Comparison of ENCODE assay signal across 1 cellular context in the genomic region with DNA sequence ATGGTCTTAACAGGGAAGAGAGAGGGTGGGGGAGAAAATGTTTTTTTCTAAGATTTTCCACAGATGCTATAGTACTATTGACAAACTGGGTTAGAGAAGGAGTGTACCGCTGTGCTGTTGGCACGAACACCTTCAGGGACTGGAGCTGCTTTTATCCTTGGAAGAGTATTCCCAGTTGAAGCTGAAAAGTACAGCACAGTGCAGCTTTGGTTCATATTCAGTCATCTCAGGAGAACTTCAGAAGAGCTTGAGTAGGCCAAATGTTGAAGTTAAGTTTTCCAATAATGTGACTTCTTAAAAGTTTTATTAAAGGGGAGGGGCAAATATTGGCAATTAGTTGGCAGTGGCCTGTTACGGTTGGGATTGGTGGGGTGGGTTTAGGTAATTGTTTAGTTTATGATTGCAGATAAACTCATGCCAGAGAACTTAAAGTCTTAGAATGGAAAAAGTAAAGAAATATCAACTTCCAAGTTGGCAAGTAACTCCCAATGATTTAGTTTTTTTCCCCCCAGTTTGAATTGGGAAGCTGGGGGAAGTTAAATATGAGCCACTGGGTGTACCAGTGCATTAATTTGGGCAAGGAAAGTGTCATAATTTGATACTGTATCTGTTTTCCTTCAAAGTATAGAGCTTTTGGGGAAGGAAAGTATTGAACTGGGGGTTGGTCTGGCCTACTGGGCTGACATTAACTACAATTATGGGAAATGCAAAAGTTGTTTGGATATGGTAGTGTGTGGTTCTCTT.
TF ChIP-seq lines count a peak whose summit lies in the region.

No MANE protein-coding gene starts in this region.

TF ChIP-seq in liver, 16 proteins besides CTCF, POLR2A, EP300 and RAD21 (continued from another document):
- TF ChIP-seq, protein P1, sequence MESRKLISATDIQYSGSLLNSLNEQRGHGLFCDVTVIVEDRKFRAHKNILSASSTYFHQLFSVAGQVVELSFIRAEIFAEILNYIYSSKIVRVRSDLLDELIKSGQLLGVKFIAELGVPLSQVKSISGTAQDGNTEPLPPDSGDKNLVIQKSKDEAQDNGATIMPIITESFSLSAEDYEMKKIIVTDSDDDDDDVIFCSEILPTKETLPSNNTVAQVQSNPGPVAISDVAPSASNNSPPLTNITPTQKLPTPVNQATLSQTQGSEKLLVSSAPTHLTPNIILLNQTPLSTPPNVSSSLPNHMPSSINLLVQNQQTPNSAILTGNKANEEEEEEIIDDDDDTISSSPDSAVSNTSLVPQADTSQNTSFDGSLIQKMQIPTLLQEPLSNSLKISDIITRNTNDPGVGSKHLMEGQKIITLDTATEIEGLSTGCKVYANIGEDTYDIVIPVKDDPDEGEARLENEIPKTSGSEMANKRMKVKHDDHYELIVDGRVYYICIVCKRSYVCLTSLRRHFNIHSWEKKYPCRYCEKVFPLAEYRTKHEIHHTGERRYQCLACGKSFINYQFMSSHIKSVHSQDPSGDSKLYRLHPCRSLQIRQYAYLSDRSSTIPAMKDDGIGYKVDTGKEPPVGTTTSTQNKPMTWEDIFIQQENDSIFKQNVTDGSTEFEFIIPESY (IDR thresholded peaks at IDR 0.05), result no peak
